32 cellular contexts compared by ENCODE assay signal in the genomic region with DNA sequence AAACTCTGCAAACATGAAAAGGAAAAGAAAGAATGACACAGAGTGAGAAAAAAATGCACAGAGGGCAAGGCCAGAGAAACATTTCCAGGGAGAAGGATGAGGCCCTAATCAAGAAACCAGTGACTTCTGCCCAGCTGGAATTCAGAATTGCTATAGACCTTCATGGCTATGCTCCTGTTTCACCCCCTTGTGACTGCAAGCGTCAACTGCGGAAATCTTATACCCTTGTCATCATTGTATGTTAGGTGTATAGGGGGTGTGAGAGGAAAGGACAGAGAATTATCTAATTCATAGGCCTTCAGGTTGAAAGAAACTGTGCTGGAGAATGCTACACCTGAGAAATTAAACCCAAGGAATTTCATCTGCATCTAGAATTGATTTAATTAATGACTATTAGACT.
"Had no signal": no experiment of that assay in that cellular context is flagged by ENCODE, and none has a peak within 500 bp of the region (broad histone marks: within the 10 kb centered on the region; RNA-seq: fewer than 3 reads in every experiment).

No MANE protein-coding gene starts in this region.

- H3K4me3 ChIP-seq: ascending aorta, cardiac muscle cell had no signal

- H3K4me1 ChIP-seq: ascending aorta had no signal

- H3K27ac ChIP-seq: ascending aorta, cardiac muscle cell, WERI-Rb-1 had no signal

- ATAC-seq: activated CD8-positive, alpha-beta T cell treated with anti-CD3 and anti-CD28 coated beads for 36 hours; activated naive CD4-positive, alpha-beta T cell treated with anti-CD3 and anti-CD28 coated beads, Interleukin-2, amount 50 U/mL, for 72 hours; activated T-cell treated with anti-CD3 and anti-CD28 coated beads, Interleukin-2, amount 50 U/mL, for 4 hours; activated T-cell treated with anti-CD3 and anti-CD28 coated beads, Interleukin-2, amount 50 U/mL, for 72 hours; activated T-helper 17 cell treated with anti-CD3 and anti-CD28 coated beads, Interleukin-2, amount 50 U/mL, for 72 hours had no signal

- DNase-seq: activated B cell treated with CpG ODN at 0.5 μM for 24 hours; activated CD4-positive, alpha-beta memory T cell treated with anti-CD3 and anti-CD28 coated beads for 36 hours; activated CD4-positive, alpha-beta T cell treated with anti-CD3 and anti-CD28 coated beads for 4 hours; activated CD4-positive, alpha-beta T cell treated with anti-CD3 and anti-CD28 coated beads, Interleukin-2, amount 10 ng/mL, durations not matched to agents 24 days and 14 days; activated CD4-positive, alpha-beta T cell treated with anti-CD3 and anti-CD28 coated beads, Interleukin-2, amount 50 U/mL, for 1 hour; activated CD4-positive, alpha-beta T cell treated with anti-CD3 and anti-CD28 coated beads, Interleukin-2, amount 50 U/mL, for 4 hours; activated CD4-positive, CD25-positive, alpha-beta regulatory T cell treated with anti-CD3 and anti-CD28 coated beads, Interleukin-2, amount 50 U/mL, for 72 hours; activated CD8-positive, alpha-beta memory T cell treated with anti-CD3 and anti-CD28 coated beads, Interleukin-2, amount 50 U/mL, for 4 hours; activated CD8-positive, alpha-beta T cell treated with anti-CD3 and anti-CD28 coated beads for 36 hours; activated effector memory CD4-positive, alpha-beta T cell treated with anti-CD3 and anti-CD28 coated beads, Interleukin-2, amount 50 U/mL, for 16 hours; activated gamma-delta T cell treated with Interleukin-2 at 50 U/mL for 16 hours; activated naive CD4-positive, alpha-beta T cell; activated naive CD4-positive, alpha-beta T cell treated with anti-CD3 and anti-CD28 coated beads for 36 hours; activated naive CD4-positive, alpha-beta T cell treated with anti-CD3 and anti-CD28 coated beads, Interleukin-2, amount 50 U/mL, for 16 hours; activated naive CD8-positive, alpha-beta T cell treated with anti-CD3 and anti-CD28 coated beads for 36 hours; activated T-cell treated with anti-CD3 and anti-CD28 coated beads for 4 hours; activated T-cell treated with anti-CD3 and anti-CD28 coated beads, Interleukin-2, amount 50 U/mL, for 1 hour; activated T-cell treated with anti-CD3 and anti-CD28 coated beads, Interleukin-2, amount 50 U/mL, for 4 hours; activated T-cell treated with anti-CD3 and anti-CD28 coated beads, Interleukin-2, amount 50 U/mL, for 72 hours; amygdala; anterior cingulate cortex; caudate nucleus; cerebellar nuclear complex; T-helper 1 cell; T-helper 2 cell; T-helper 9 cell; WERI-Rb-1 had no signal

- H3K27me3 ChIP-seq: ascending aorta, cardiac muscle cell had no signal

- H3K36me3 ChIP-seq: ascending aorta, cardiac muscle cell, WERI-Rb-1 had no signal

- FAIRE-seq: bronchial epithelial cell had no signal
